ENCODE assay signal across 29 cellular contexts in genomic region chr20:57174737-57175136, GRCh38.
"Had no signal": no experiment of that assay in that cellular context is flagged by ENCODE, and none has a peak within 500 bp of the region (broad histone marks: within the 10 kb centered on the region; RNA-seq: fewer than 3 reads in every experiment).

No MANE protein-coding gene starts in this region.

- DNase-seq: colonic mucosa; effector CD8-positive, alpha-beta T cell; endodermal cell; foreskin melanocyte; glutamatergic neuron; heart right ventricle; hippocampal formation; left cardiac atrium; left lung; naive B cell; sigmoid colon; stimulated activated CD4-positive, alpha-beta T cell treated with anti-CD3 and anti-CD28 coated beads, Interleukin-2, amount 100 ng/mL, for 24 hours; stimulated activated CD4-positive, alpha-beta T cell treated with anti-CD3 and anti-CD28 coated beads, Interleukin-4, amount 100 ng/mL, for 24 hours; stimulated activated naive CD4-positive, alpha-beta T cell treated with Interleukin-2 at 50 U/mL for 16 hours; upper lobe of right lung; uterus had no signal

- H3K4me3 ChIP-seq: colonic mucosa, esophagus muscularis mucosa, heart right ventricle, left lung, mucosa of descending colon, sigmoid colon, thoracic aorta, tibial nerve, upper lobe of right lung, uterus had no signal

- H2AFZ ChIP-seq: parathyroid adenoma had no signal

- H3K27ac Mint-ChIP-seq: dendritic cell treated with granulocyte-macrophage colony-stimulating factor and Interleukin-4, amounts not matched to agents 40 ng/mL and 50 ng/mL, for 4 days; endodermal cell; mesothelial cell of epicardium; naive B cell; natural killer cell treated with Interleukin-12 subunit alpha and Interleukin-12 subunit beta and Interleukin-15 and Interleukin-18, amount 100 ng/mL, for 72 hours; progenitor cell of endocrine pancreas; stimulated activated effector memory CD8-positive, alpha-beta T cell treated with anti-CD3 and anti-CD28 coated beads, Interleukin-12 subunit alpha, Interleukin-12 subunit beta, amount 100 ng/mL, for 72 hours had no signal

- H3K4me3 Mint-ChIP-seq: dendritic cell treated with granulocyte-macrophage colony-stimulating factor and Interleukin-4, amounts not matched to agents 40 ng/mL and 50 ng/mL, for 4 days; endodermal cell; mesothelial cell of epicardium; naive B cell; natural killer cell treated with Interleukin-12 subunit alpha and Interleukin-12 subunit beta and Interleukin-15 and Interleukin-18, amount 100 ng/mL, for 72 hours; neural crest cell; stimulated activated effector memory CD8-positive, alpha-beta T cell treated with anti-CD3 and anti-CD28 coated beads, Interleukin-12 subunit alpha, Interleukin-12 subunit beta, amount 100 ng/mL, for 72 hours had no signal

- ATAC-seq: heart right ventricle, left cardiac atrium, left lung, mucosa of descending colon, upper lobe of right lung had no signal

- H3K9me3 ChIP-seq: colonic mucosa, esophagus muscularis mucosa, heart right ventricle, left lung, mucosa of descending colon, sigmoid colon, thoracic aorta, tibial nerve, upper lobe of right lung, uterus had no signal

- H3K4me1 ChIP-seq: colonic mucosa, esophagus muscularis mucosa, heart right ventricle, left lung, parathyroid adenoma, sigmoid colon, upper lobe of right lung, uterus had no signal

- H3K4me1 Mint-ChIP-seq: naive B cell had no signal

- H3K36me3 ChIP-seq: colonic mucosa, esophagus muscularis mucosa, heart right ventricle, left lung, sigmoid colon, thoracic aorta, upper lobe of right lung, uterus had no signal

- H3K27me3 Mint-ChIP-seq: progenitor cell of endocrine pancreas had no signal

- H3K9ac ChIP-seq: parathyroid adenoma had no signal

- H3K27me3 ChIP-seq: colonic mucosa, sigmoid colon, tibial nerve, upper lobe of right lung, uterus had no signal

- H3K79me2 ChIP-seq: parathyroid adenoma had no signal

- H3K36me3 Mint-ChIP-seq: natural killer cell treated with Interleukin-12 subunit alpha and Interleukin-12 subunit beta and Interleukin-15 and Interleukin-18, amount 100 ng/mL, for 72 hours; stimulated activated effector memory CD8-positive, alpha-beta T cell treated with anti-CD3 and anti-CD28 coated beads, Interleukin-12 subunit alpha, Interleukin-12 subunit beta, amount 100 ng/mL, for 72 hours had no signal

- H3K27ac ChIP-seq: colonic mucosa, esophagus muscularis mucosa, heart right ventricle, left lung, parathyroid adenoma, sigmoid colon, thoracic aorta, tibial nerve, upper lobe of right lung, uterus had no signal

- FAIRE-seq: endothelial cell of umbilical vein, islet of Langerhans had no signal

- H3K9me3 Mint-ChIP-seq: dendritic cell treated with granulocyte-macrophage colony-stimulating factor and Interleukin-4, amounts not matched to agents 40 ng/mL and 50 ng/mL, for 4 days; natural killer cell treated with Interleukin-12 subunit alpha and Interleukin-12 subunit beta and Interleukin-15 and Interleukin-18, amount 100 ng/mL, for 72 hours; neural crest cell had no signal
